Comparison of ENCODE assay signal across 12 cellular contexts in the genomic region with DNA sequence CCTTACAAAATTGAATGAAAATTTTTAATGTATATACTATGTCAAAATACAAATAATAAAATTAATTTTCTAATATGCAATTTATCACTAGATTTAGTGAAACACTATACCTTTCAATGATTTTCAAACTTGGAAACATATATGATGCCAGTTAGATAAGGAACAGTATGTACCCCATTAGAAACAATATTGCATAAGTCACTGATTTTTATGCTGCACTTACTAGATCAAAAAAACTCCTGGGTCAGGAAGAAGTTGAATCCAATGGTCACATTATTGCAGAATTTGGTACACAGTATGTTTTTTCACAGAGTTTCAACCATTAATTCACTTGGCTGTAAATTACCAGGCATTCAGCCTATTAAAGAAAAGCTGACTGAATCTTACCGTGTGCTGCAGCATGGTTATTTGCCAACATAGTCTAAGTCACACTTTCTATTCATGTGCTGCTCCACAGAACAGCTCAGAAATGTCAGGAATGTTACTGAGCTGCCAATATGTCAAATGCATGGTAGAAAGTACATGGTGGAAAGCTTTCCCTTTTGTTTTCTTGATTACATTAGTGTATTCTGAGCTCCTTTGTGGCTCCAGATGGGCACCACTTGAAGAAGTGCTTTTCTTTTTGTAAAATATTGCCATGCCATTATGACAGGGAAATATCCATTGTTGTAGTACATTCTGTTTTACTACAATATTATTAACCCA. TPM values are rescaled to one million over a fixed set of nuclear protein-coding genes. Genes with fewer than 3 reads are reported as not detected.
DNase-seq lines count a peak whose midpoint lies in the region; ATAC-seq and TF ChIP-seq lines count a peak whose summit lies in the region.
"Had no signal": no experiment of that assay in that cellular context is flagged by ENCODE, and none has a peak within 500 bp of the region (broad histone marks: within the 10 kb centered on the region; RNA-seq: fewer than 3 reads in every experiment).

No MANE protein-coding gene starts in this region.

- H3K27me3 Mint-ChIP-seq in WTC11 (ENCODE audit: low read depth) (peaks cover 3% of the 10 kb centered on the region; the same call in 1 of the 2 replicates), osteocyte (ENCODE audit: unreplicated experiment) (no peaks in the 10 kb centered on the region)

- POLR2A ChIA-PET in WTC11 (lab: Charles Lee), result no interaction called here

- H3K4me1 Mint-ChIP-seq in WTC11 (peaks cover 6% of the 10 kb centered on the region), osteocyte (ENCODE audit: unreplicated experiment) (peaks cover 31% of the 10 kb centered on the region)

- H3K4me3 Mint-ChIP-seq in WTC11 (no peak overlapping the region), osteocyte (ENCODE audit: unreplicated experiment) (peak overlapping the region; percentile 42)

- TF ChIP-seq CTCF in WTC11 (IDR thresholded peaks at IDR 0.05) (no peak), foreskin keratinocyte (conservative IDR thresholded peaks at IDR 0.05) (no peak), osteocyte (IDR thresholded peaks at IDR 0.05) (no peak)

- peak; percentile 67 for ATAC-seq in WTC11
- no peak for ATAC-seq in foreskin keratinocyte
- ATAC-seq in HG02642 (IDR thresholded peaks at IDR 0.05; ENCODE audit: poor library complexity, unreplicated experiment), result no peak

- H3K36me3 Mint-ChIP-seq in WTC11, result no peaks in the 10 kb centered on the region; the same call in 1 of the 2 replicates
- no peaks in the 10 kb centered on the region for H3K36me3 Mint-ChIP-seq in osteocyte (ENCODE audit: unreplicated experiment)

- DNase-seq in ELR (ENCODE audit: low read depth) (peak; percentile 64), WTC11 (ENCODE audit: low spot score) (no peak), foreskin keratinocyte (peak; percentile 20 to 74), osteocyte (ENCODE audit: extremely low spot score, unreplicated experiment) (no peak), 8988T (no peak), Kasumi-1 (lab: John Stamatoyannopoulos, UW) (no peak)
- DNase-seq in stimulated activated CD4-positive, alpha-beta T cell treated with anti-CD3 and anti-CD28 coated beads, Interleukin-12 subunit alpha, Interleukin-12 subunit beta, amount 100 ng/mL, for 4 hours, result no peak
- DNase-seq: esophagus squamous epithelium; NCI-H1105 treated with DMSO at 0.1 percent for 48 hours; PC-9; stimulated activated CD4-positive, alpha-beta T cell treated with anti-CD3 and anti-CD28 coated beads, Interleukin-4, amount 100 ng/mL, for 4 hours had no signal

- no peaks in the 10 kb centered on the region for H3K27me3 ChIP-seq in foreskin keratinocyte
- H3K27me3 ChIP-seq: esophagus squamous epithelium had no signal

- CTCF ChIA-PET in WTC11 (lab: Charles Lee), result interaction anchor here (0.6 kb wide), 1 partner anchor 9 kb away, joined by 3 read pairs; no protein-coding TSS in a partner anchor

- H3K4me1 ChIP-seq in foreskin keratinocyte, result no peaks in the 10 kb centered on the region

- H3K27ac Mint-ChIP-seq in WTC11 (no peak overlapping the region), osteocyte (ENCODE audit: unreplicated experiment) (peak overlapping the region; percentile 87)

- no peak overlapping the region for H3K27ac ChIP-seq in foreskin keratinocyte
- H3K27ac ChIP-seq: esophagus squamous epithelium, PC-9 had no signal

- H3K9me3 Mint-ChIP-seq in WTC11 (peaks cover 10% of the 10 kb centered on the region), osteocyte (ENCODE audit: unreplicated experiment) (no peaks in the 10 kb centered on the region)

TF ChIP-seq in WTC11, 78 proteins besides CTCF, POLR2A, EP300 and RAD21 (continues in another document):
- TF ChIP-seq, protein P1, sequence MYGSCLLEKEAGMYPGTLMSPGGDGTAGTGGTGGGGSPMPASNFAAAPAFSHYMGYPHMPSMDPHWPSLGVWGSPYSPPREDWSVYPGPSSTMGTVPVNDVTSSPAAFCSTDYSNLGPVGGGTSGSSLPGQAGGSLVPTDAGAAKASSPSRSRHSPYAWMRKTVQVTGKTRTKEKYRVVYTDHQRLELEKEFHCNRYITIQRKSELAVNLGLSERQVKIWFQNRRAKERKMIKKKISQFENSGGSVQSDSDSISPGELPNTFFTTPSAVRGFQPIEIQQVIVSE (CRISPR knock-in tag; IDR thresholded peaks at IDR 0.05; ENCODE audit: borderline replicate concordance), result no peak
- TF ChIP-seq JUN (CRISPR knock-in tag; IDR thresholded peaks at IDR 0.05), result no peak
- no peak for TF ChIP-seq FOXJ3 (CRISPR knock-in tag; IDR thresholded peaks at IDR 0.05; ENCODE audit: borderline replicate concordance)
- TF ChIP-seq, protein P2, sequence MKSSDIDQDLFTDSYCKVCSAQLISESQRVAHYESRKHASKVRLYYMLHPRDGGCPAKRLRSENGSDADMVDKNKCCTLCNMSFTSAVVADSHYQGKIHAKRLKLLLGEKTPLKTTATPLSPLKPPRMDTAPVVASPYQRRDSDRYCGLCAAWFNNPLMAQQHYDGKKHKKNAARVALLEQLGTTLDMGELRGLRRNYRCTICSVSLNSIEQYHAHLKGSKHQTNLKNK (CRISPR knock-in tag; IDR thresholded peaks at IDR 0.05), result no peak
- TF ChIP-seq, protein P3, sequence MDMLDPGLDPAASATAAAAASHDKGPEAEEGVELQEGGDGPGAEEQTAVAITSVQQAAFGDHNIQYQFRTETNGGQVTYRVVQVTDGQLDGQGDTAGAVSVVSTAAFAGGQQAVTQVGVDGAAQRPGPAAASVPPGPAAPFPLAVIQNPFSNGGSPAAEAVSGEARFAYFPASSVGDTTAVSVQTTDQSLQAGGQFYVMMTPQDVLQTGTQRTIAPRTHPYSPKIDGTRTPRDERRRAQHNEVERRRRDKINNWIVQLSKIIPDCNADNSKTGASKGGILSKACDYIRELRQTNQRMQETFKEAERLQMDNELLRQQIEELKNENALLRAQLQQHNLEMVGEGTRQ (CRISPR knock-in tag; IDR thresholded peaks at IDR 0.05), result no peak
- TF ChIP-seq, protein P4, sequence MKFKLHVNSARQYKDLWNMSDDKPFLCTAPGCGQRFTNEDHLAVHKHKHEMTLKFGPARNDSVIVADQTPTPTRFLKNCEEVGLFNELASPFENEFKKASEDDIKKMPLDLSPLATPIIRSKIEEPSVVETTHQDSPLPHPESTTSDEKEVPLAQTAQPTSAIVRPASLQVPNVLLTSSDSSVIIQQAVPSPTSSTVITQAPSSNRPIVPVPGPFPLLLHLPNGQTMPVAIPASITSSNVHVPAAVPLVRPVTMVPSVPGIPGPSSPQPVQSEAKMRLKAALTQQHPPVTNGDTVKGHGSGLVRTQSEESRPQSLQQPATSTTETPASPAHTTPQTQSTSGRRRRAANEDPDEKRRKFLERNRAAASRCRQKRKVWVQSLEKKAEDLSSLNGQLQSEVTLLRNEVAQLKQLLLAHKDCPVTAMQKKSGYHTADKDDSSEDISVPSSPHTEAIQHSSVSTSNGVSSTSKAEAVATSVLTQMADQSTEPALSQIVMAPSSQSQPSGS (CRISPR knock-in tag; IDR thresholded peaks at IDR 0.05; ENCODE audit: borderline replicate concordance, low read depth), result no peak
- no peak for TF ChIP-seq NFE2L1 (CRISPR knock-in tag; IDR thresholded peaks at IDR 0.05)
- TF ChIP-seq ZNF121 (CRISPR knock-in tag; IDR thresholded peaks at IDR 0.05), result no peak
- TF ChIP-seq, protein P5, sequence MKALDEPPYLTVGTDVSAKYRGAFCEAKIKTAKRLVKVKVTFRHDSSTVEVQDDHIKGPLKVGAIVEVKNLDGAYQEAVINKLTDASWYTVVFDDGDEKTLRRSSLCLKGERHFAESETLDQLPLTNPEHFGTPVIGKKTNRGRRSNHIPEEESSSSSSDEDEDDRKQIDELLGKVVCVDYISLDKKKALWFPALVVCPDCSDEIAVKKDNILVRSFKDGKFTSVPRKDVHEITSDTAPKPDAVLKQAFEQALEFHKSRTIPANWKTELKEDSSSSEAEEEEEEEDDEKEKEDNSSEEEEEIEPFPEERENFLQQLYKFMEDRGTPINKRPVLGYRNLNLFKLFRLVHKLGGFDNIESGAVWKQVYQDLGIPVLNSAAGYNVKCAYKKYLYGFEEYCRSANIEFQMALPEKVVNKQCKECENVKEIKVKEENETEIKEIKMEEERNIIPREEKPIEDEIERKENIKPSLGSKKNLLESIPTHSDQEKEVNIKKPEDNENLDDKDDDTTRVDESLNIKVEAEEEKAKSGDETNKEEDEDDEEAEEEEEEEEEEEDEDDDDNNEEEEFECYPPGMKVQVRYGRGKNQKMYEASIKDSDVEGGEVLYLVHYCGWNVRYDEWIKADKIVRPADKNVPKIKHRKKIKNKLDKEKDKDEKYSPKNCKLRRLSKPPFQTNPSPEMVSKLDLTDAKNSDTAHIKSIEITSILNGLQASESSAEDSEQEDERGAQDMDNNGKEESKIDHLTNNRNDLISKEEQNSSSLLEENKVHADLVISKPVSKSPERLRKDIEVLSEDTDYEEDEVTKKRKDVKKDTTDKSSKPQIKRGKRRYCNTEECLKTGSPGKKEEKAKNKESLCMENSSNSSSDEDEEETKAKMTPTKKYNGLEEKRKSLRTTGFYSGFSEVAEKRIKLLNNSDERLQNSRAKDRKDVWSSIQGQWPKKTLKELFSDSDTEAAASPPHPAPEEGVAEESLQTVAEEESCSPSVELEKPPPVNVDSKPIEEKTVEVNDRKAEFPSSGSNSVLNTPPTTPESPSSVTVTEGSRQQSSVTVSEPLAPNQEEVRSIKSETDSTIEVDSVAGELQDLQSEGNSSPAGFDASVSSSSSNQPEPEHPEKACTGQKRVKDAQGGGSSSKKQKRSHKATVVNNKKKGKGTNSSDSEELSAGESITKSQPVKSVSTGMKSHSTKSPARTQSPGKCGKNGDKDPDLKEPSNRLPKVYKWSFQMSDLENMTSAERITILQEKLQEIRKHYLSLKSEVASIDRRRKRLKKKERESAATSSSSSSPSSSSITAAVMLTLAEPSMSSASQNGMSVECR (CRISPR knock-in tag; IDR thresholded peaks at IDR 0.05; ENCODE audit: borderline replicate concordance), result no peak
- TF ChIP-seq GABPB1 (CRISPR knock-in tag; IDR thresholded peaks at IDR 0.05), result no peak
- no peak for TF ChIP-seq IRF2 (CRISPR knock-in tag; IDR thresholded peaks at IDR 0.05; ENCODE audit: borderline replicate concordance, low read depth)
- TF ChIP-seq SMAD3 (CRISPR knock-in tag; IDR thresholded peaks at IDR 0.05; ENCODE audit: borderline replicate concordance), result no peak

RNA-seq across cellular contexts. Expression of a gene that starts 9.9 kb away (rescaled TPM):
- total RNA-seq in WTC11 (2021) (0.23 to 0.53 TPM (median 0.42 TPM) in 3 replicates), foreskin keratinocyte (0.07 TPM in 1 of 2 replicates, not detected in the other), osteocyte (18.3 and 20.9 TPM in 2 replicates)
- not detected in 2 replicates for polyA plus RNA-seq in foreskin keratinocyte

Comparison
In these comparisons a context has a peak if more than half of its experiments do, and no peak if none do; other contexts are left out.
1. DNase-seq: peak in ELR (single experiment) and foreskin keratinocyte (2 of 2); none in WTC11 (single experiment), osteocyte (single experiment), 8988T (single experiment), stimulated activated CD4-positive, alpha-beta T cell treated with anti-CD3 and anti-CD28 coated beads, Interleukin-12 subunit alpha, Interleukin-12 subunit beta, amount 100 ng/mL, for 4 hours (single experiment) and Kasumi-1 (0 of 2).
2. RNA of a gene that starts 9.9 kb away (total RNA-seq): 18.3 to 20.9 TPM in osteocyte; 0.23 to 0.53 TPM in WTC11 and 0.07 TPM in foreskin keratinocyte; every median in the first group is over 10 times any median in the second.